8 cellular contexts compared by ENCODE assay signal in genomic region chr14:74140374-74140850, GRCh38. TPM values are rescaled to one million over a fixed set of nuclear protein-coding genes. Genes with fewer than 3 reads are reported as not detected.
DNase-seq lines count a peak whose midpoint lies in the region; ATAC-seq and TF ChIP-seq lines count a peak whose summit lies in the region.

No MANE protein-coding gene starts in this region.

- H3K36me3 ChIP-seq in adrenal gland (replicated peaks in 1 of 2) = no peaks in the 10 kb centered on the region
- H3K36me3 ChIP-seq in mucosa of descending colon (ENCODE audit: low read depth) = no peaks in the 10 kb centered on the region

- no peak for TF ChIP-seq POLR2A in adrenal gland (IDR thresholded peaks at IDR 0.05)

- peaks cover 10% of the 10 kb centered on the region for H3K4me1 Mint-ChIP-seq in activated CD4-positive, alpha-beta T cell treated with anti-CD3 and anti-CD28 coated beads, Interleukin-2, amount 10 ng/mL, durations not matched to agents 24 days and 14 days

- no peak overlapping the region for H3K27ac Mint-ChIP-seq in activated CD4-positive, alpha-beta T cell treated with anti-CD3 and anti-CD28 coated beads, Interleukin-2, amount 10 ng/mL, durations not matched to agents 24 days and 14 days

- H3K9me3 ChIP-seq in adrenal gland (replicated peaks in 1 of 3) (no peaks in the 10 kb centered on the region), mucosa of descending colon (no peaks in the 10 kb centered on the region)

- H3K27me3 ChIP-seq in adrenal gland = no peaks in the 10 kb centered on the region

- in situ Hi-C loops in Caki2 (cut with HindIII; ENCODE audit: low pct_unique_long_range_greater_than_20kb, low sequenced_read_pairs) = no loop called here

- TF ChIP-seq CTCF in adrenal gland (IDR thresholded peaks at IDR 0.05) (no peak), mucosa of descending colon (IDR thresholded peaks at IDR 0.05) (no peak)

- H3K27me3 Mint-ChIP-seq in activated CD4-positive, alpha-beta T cell treated with anti-CD3 and anti-CD28 coated beads, Interleukin-2, amount 10 ng/mL, durations not matched to agents 24 days and 14 days = no peaks in the 10 kb centered on the region

- H3K4me3 ChIP-seq in adrenal gland = no peak overlapping the region
- H3K4me3 ChIP-seq in mucosa of descending colon = no peak overlapping the region

- DNase-seq in Caki2 (ENCODE audit: low read depth) (peak; percentile 16), NCI-H146 treated with DMSO at 0.1 percent for 48 hours (lab: John Stamatoyannopoulos, UW; ENCODE audit: unreplicated experiment) (peak; percentile 30), adrenal gland (peak; percentile 19 to 87 (median 39)), mucosa of descending colon (peak; percentile 64 to 81 (median 67)), iPS-NIHi11 (ENCODE audit: low spot score) (no peak)
- DNase-seq in activated CD4-positive, alpha-beta T cell treated with anti-CD3 and anti-CD28 coated beads, Interleukin-2, amount 10 ng/mL, durations not matched to agents 24 days and 14 days = no peak
- DNase-seq in activated CD4-positive, alpha-beta T cell treated with anti-CD3 and anti-CD28 coated beads for 4 hours = no peak

- H3K36me3 Mint-ChIP-seq in activated CD4-positive, alpha-beta T cell treated with anti-CD3 and anti-CD28 coated beads, Interleukin-2, amount 10 ng/mL, durations not matched to agents 24 days and 14 days (ENCODE audit: low read depth) = peaks cover 2% of the 10 kb centered on the region

- H3K4me1 ChIP-seq in adrenal gland (replicated peaks in 1 of 2) = peaks cover 5 to 25% of the 10 kb centered on the region in 2 donors
- peaks cover 22% of the 10 kb centered on the region for H3K4me1 ChIP-seq in mucosa of descending colon (ENCODE audit: low read depth)

- intact Hi-C loops in adrenal gland (cut with DNase I) = no loop called here
- intact Hi-C loops in mucosa of descending colon (cut with DNase I, micrococcal nuclease) = no loop called here
- intact Hi-C loops in activated CD4-positive, alpha-beta T cell treated with anti-CD3 and anti-CD28 coated beads, Interleukin-2, amount 10 ng/mL, durations not matched to agents 24 days and 14 days (cut with micrococcal nuclease) = no loop called here

- H3K9me3 Mint-ChIP-seq in activated CD4-positive, alpha-beta T cell treated with anti-CD3 and anti-CD28 coated beads, Interleukin-2, amount 10 ng/mL, durations not matched to agents 24 days and 14 days = no peaks in the 10 kb centered on the region

- peak overlapping the region in 1 of 5 donors; percentile 6 for H3K27ac ChIP-seq in adrenal gland

- 50 to 61% (median 51%) methylated on average over 8 of the region's 8 CpGs for WGBS in adrenal gland, 4 donors

- H3K4me3 Mint-ChIP-seq in activated CD4-positive, alpha-beta T cell treated with anti-CD3 and anti-CD28 coated beads, Interleukin-2, amount 10 ng/mL, durations not matched to agents 24 days and 14 days = no peak overlapping the region

- ATAC-seq in mucosa of descending colon (peak; percentile 93), GM21723 (IDR thresholded peaks at IDR 0.05; ENCODE audit: unreplicated experiment) (no peak)

RNA-seq across cellular contexts. Expression of gene LIN52, which starts 55.7 kb away (rescaled TPM):
- total RNA-seq in Caki2 (2014; rRNA removed; shearing (Covaris generic); ENCODE audit: low replicate concordance) = 8.6 and 17.6 TPM in 2 replicates
- 10 to 100 TPM in 2 of 8 donors, 1 to 10 TPM in 6; 5.1 to 11.7 (median 8.0) TPM for total RNA-seq in adrenal gland
- 10 to 100 TPM in 1 of 3 donors, 1 to 10 TPM in 2; 4.6 to 14.3 (median 6.5) TPM for polyA plus RNA-seq in adrenal gland
- total RNA-seq in mucosa of descending colon = 1 to 10 TPM; 4.1 to 9.0 (median 7.4) TPM
- total RNA-seq in activated CD4-positive, alpha-beta T cell treated with anti-CD3 and anti-CD28 coated beads, Interleukin-2, amount 10 ng/mL, durations not matched to agents 24 days and 14 days = 15.2 and 21.5 TPM in 2 replicates

RNA-seq across cellular contexts. Expression of gene ALDH6A1, which starts 56.2 kb away (rescaled TPM):
- total RNA-seq in Caki2 (2014; rRNA removed; shearing (Covaris generic); ENCODE audit: low replicate concordance) = 20.0 and 20.1 TPM in 2 replicates
- 10 to 100 TPM; 27.4 to 68.9 (median 39.4) TPM for total RNA-seq in adrenal gland
- 10 to 100 TPM in 1 of 3 donors, 1 to 10 TPM in 2; 5.9 to 27.8 (median 8.3) TPM for polyA plus RNA-seq in adrenal gland
- 10 to 100 TPM; 26.7 to 42.1 (median 32.6) TPM for total RNA-seq in mucosa of descending colon
- 10.8 and 11.8 TPM in 2 replicates for total RNA-seq in activated CD4-positive, alpha-beta T cell treated with anti-CD3 and anti-CD28 coated beads, Interleukin-2, amount 10 ng/mL, durations not matched to agents 24 days and 14 days

Comparison
In these comparisons a context has a peak if more than half of its experiments do, and no peak if none do; other contexts are left out.
1. DNase-seq: peak in Caki2 (single experiment), NCI-H146 treated with DMSO at 0.1 percent for 48 hours (single experiment), adrenal gland (7 of 7) and mucosa of descending colon (3 of 3); none in iPS-NIHi11 (single experiment), activated CD4-positive, alpha-beta T cell treated with anti-CD3 and anti-CD28 coated beads, Interleukin-2, amount 10 ng/mL, durations not matched to agents 24 days and 14 days (single experiment) and activated CD4-positive, alpha-beta T cell treated with anti-CD3 and anti-CD28 coated beads for 4 hours (0 of 2).